ENCODE assay signal across 28 cellular contexts in the genomic region with DNA sequence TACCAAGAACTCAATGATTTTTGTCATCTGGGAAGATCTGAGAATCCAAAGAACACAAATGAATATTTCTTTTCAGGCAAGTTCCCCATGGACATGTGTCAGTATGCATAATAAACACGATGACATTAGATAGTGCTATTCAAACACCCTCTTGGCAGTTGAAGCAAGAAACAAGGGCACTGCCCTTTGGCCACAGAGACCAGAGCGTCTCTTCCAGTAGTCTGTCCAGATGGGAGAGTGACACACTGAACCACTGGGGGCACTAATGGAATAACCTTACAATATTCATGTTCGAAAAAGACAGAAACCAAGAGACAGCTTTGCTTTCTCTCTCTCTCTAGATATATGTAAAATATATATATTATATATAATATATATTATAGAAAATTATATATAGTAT.
DNase-seq lines count a peak whose midpoint lies in the region; ATAC-seq, FAIRE-seq and TF ChIP-seq lines count a peak whose summit lies in the region.
"Had no signal": no experiment of that assay in that cellular context is flagged by ENCODE, and none has a peak within 500 bp of the region (broad histone marks: within the 10 kb centered on the region; RNA-seq: fewer than 3 reads in every experiment).

No MANE protein-coding gene starts in this region.

- intact Hi-C loops in Caco-2 (cut with micrococcal nuclease; ENCODE audit: unreplicated experiment): no loop called here
- intact Hi-C loops in CD8-positive, alpha-beta T cell (cut with DNase I, micrococcal nuclease): no loop called here

- H2BK5ac ChIP-seq in H1 (ENCODE audit: low read depth, low read length): no peak overlapping the region

- H3K9me3 ChIP-seq in Caco-2: no peaks in the 10 kb centered on the region
- no peaks in the 10 kb centered on the region for H3K9me3 ChIP-seq in H1 (ENCODE audit: insufficient read depth in 2 of 2, low read depth in 1 of 2, low read length in 1 of 2)
- no peaks in the 10 kb centered on the region for H3K9me3 ChIP-seq in CD8-positive, alpha-beta T cell (ENCODE audit: low read length)
- H3K9me3 ChIP-seq: Peyer's patch, prostate gland had no signal

- peak; percentile 12 to 14; a peak in 2 of 4 replicates for TF ChIP-seq RAD21 in H1 (IDR thresholded peaks at IDR 0.05 in 1 of 2, conservative IDR thresholded peaks at IDR 0.05 in 1 of 2; ENCODE audit: low read depth in 2 of 2, low read length in 2 of 2)

- no peak overlapping the region for H3K9ac ChIP-seq in H1 (replicated peaks in 1 of 4; ENCODE audit: extremely low read depth in 1 of 4, low read depth in 3 of 4, low read length in 3 of 4)

- H3K27me3 ChIP-seq in Caco-2 (replicated peaks; ENCODE audit: control insufficient read depth, insufficient read depth, low read length) (no peaks in the 10 kb centered on the region), H1 (replicated peaks in 1 of 4; ENCODE audit: control insufficient read depth in 3 of 4, extremely low read depth in 1 of 4, insufficient read depth in 3 of 4, low read length in 3 of 4) (no peaks in the 10 kb centered on the region)
- H3K27me3 ChIP-seq in CD8-positive, alpha-beta T cell (ENCODE audit: insufficient read depth, low read length): no peaks in the 10 kb centered on the region
- H3K27me3 ChIP-seq: foreskin keratinocyte, Peyer's patch had no signal

- no peaks in the 10 kb centered on the region for H3K79me1 ChIP-seq in H1 (ENCODE audit: low read depth, low read length)

- H4K8ac ChIP-seq in H1 (ENCODE audit: extremely low read depth, insufficient read depth, low read length): no peak overlapping the region

- peaks cover 10% of the 10 kb centered on the region for H3K9me3 Mint-ChIP-seq in Caco-2 (ENCODE audit: unreplicated experiment)
- peaks cover 6% of the 10 kb centered on the region for H3K9me3 Mint-ChIP-seq in neural crest cell
- no peaks in the 10 kb centered on the region for H3K9me3 Mint-ChIP-seq in CD8-positive, alpha-beta T cell
- H3K9me3 Mint-ChIP-seq in activated naive CD4-positive, alpha-beta T cell treated with anti-CD3 and anti-CD28 coated beads, Interleukin-2, amount 50 U/mL, for 72 hours: no peaks in the 10 kb centered on the region
- H3K9me3 Mint-ChIP-seq: CD4-positive, alpha-beta T cell; IgD-negative memory B cell; stimulated activated naive CD8-positive, alpha-beta T cell treated with anti-CD3 and anti-CD28 coated beads, Interleukin-15, amount 100 ng/mL, for 72 hours; type B pancreatic cell had no signal

- no peaks in the 10 kb centered on the region for H3K23me2 ChIP-seq in H1 (ENCODE audit: low read depth, low read length)

- H3K4ac ChIP-seq in H1 (replicated peaks; ENCODE audit: insufficient read length, low read depth, low read length): no peak overlapping the region

- CTCF ChIA-PET in Caco-2 (lab: Charles Lee): no interaction called here
- CTCF ChIA-PET in H1 (lab: Charles Lee; ENCODE audit: partially characterized antibody): no interaction called here
- CTCF ChIA-PET in CD8-positive, alpha-beta T cell (lab: Charles Lee): no interaction called here

- H3K4me3 Mint-ChIP-seq in Caco-2 (ENCODE audit: unreplicated experiment) (no peak overlapping the region), neural crest cell (no peak overlapping the region)
- no peak overlapping the region for H3K4me3 Mint-ChIP-seq in CD8-positive, alpha-beta T cell
- H3K4me3 Mint-ChIP-seq: activated T-cell treated with anti-CD3 and anti-CD28 coated beads, Interleukin-2, amount 50 U/mL, for 4 hours; CD4-positive, alpha-beta T cell; central memory CD8-positive, alpha-beta T cell; IgD-negative memory B cell; naive thymus-derived CD4-positive, alpha-beta T cell; stimulated activated naive CD8-positive, alpha-beta T cell treated with anti-CD3 and anti-CD28 coated beads, Interleukin-15, amount 100 ng/mL, for 72 hours; type B pancreatic cell had no signal

- H2BK120ac ChIP-seq in H1 (replicated peaks; ENCODE audit: low read depth, low read length): no peak overlapping the region

- no peak for TF ChIP-seq POLR2A in H1 (IDR thresholded peaks at IDR 0.05; ENCODE audit: control extremely low read depth in 1 of 2, low read depth in 2 of 2, low read length in 2 of 2)

- no peak overlapping the region for H3K14ac ChIP-seq in H1 (ENCODE audit: insufficient read length)

- DNase-seq in Caco-2 (peak; percentile 38 to 46), KBM-7 (peak; percentile 2), H1 (ENCODE audit: low read depth in 1 of 2, low spot score in 2 of 2) (no peak), neural crest cell (ENCODE audit: low read depth, low spot score) (no peak)
- DNase-seq in CD8-positive, alpha-beta T cell: no peak
- no peak for DNase-seq in activated naive CD4-positive, alpha-beta T cell treated with anti-CD3 and anti-CD28 coated beads, Interleukin-2, amount 50 U/mL, for 72 hours (ENCODE audit: low spot score in 2 of 2)
- no peak for DNase-seq in stimulated activated naive CD8-positive, alpha-beta T cell treated with anti-CD3 and anti-CD28 coated beads, Interleukin-15, Interleukin-2, amounts not matched to agents 100 U/mL and 50 U/mL, for 24 hours
- DNase-seq: activated CD4-positive, alpha-beta T cell treated with anti-CD3 and anti-CD28 coated beads for 1 hour; activated naive CD4-positive, alpha-beta T cell treated with anti-CD3 and anti-CD28 coated beads, Interleukin-2, amount 50 U/mL, for 16 hours; activated T-cell treated with anti-CD3 and anti-CD28 coated beads, Interleukin-2, amount 50 U/mL, for 4 hours; aorta; CD4-positive, alpha-beta T cell; DMS79 treated with DMSO at 0.1 percent for 48 hours; erythroblast; foreskin keratinocyte; mesendoderm; MM.1S; naive thymus-derived CD4-positive, alpha-beta T cell; NCI-H748 treated with DMSO at 0.1 percent for 48 hours; Peyer's patch; stimulated activated CD4-positive, alpha-beta T cell treated with anti-CD3 and anti-CD28 coated beads, Interleukin-4, amount 100 ng/mL, for 24 hours; stimulated activated naive CD8-positive, alpha-beta T cell treated with anti-CD3 and anti-CD28 coated beads, Interleukin-15, amount 100 ng/mL, for 72 hours had no signal

- H3K4me1 Mint-ChIP-seq in Caco-2 (ENCODE audit: low read depth, unreplicated experiment) (peaks cover 13% of the 10 kb centered on the region), neural crest cell (peaks cover 4% of the 10 kb centered on the region)
- H3K4me1 Mint-ChIP-seq in CD8-positive, alpha-beta T cell (ENCODE audit: low read depth): no peaks in the 10 kb centered on the region
- H3K4me1 Mint-ChIP-seq: central memory CD8-positive, alpha-beta T cell; IgD-negative memory B cell; naive thymus-derived CD4-positive, alpha-beta T cell; stimulated activated naive CD8-positive, alpha-beta T cell treated with anti-CD3 and anti-CD28 coated beads, Interleukin-15, amount 100 ng/mL, for 72 hours had no signal

- TF ChIP-seq CTCF in Caco-2 (IDR thresholded peaks at IDR 0.05; ENCODE audit: insufficient read depth in 1 of 2, low read depth in 1 of 2, low read length in 1 of 2, severe bottlenecking in 1 of 2, unreplicated experiment in 1 of 2) (peak in 1 of 2 experiments; percentile 44), H1 (IDR thresholded peaks at IDR 0.05; ENCODE audit: control extremely low read depth in 1 of 3, insufficient read depth in 1 of 3, low read depth in 1 of 3, low read length in 3 of 3) (peak in 1 of 3 experiments; percentile 15; a peak in 2 of 4 replicates), neural crest cell (conservative IDR thresholded peaks at IDR 0.05) (peak; percentile 43)
- no peak for TF ChIP-seq CTCF in CD8-positive, alpha-beta T cell (IDR thresholded peaks at IDR 0.05)

- no peak overlapping the region for H2AK5ac ChIP-seq in H1 (ENCODE audit: low read depth, low read length)

- H3K36me3 ChIP-seq in Caco-2 (ENCODE audit: control insufficient read depth, insufficient read depth, low read length): no peaks in the 10 kb centered on the region
- no peaks in the 10 kb centered on the region for H3K36me3 ChIP-seq in H1 (ENCODE audit: control insufficient read depth in 2 of 4, insufficient read depth in 4 of 4, low read length in 3 of 4)
- no peaks in the 10 kb centered on the region for H3K36me3 ChIP-seq in CD8-positive, alpha-beta T cell (ENCODE audit: insufficient read depth, low read length)
- H3K36me3 ChIP-seq: Peyer's patch, prostate gland had no signal

- H3K27ac Mint-ChIP-seq in Caco-2 (ENCODE audit: unreplicated experiment) (no peak overlapping the region), neural crest cell (ENCODE audit: unreplicated experiment) (no peak overlapping the region)
- H3K27ac Mint-ChIP-seq in CD8-positive, alpha-beta T cell: no peak overlapping the region
- H3K27ac Mint-ChIP-seq in activated naive CD4-positive, alpha-beta T cell treated with anti-CD3 and anti-CD28 coated beads, Interleukin-2, amount 50 U/mL, for 72 hours: no peak overlapping the region
- H3K27ac Mint-ChIP-seq: CD4-positive, alpha-beta T cell; IgD-negative memory B cell; naive thymus-derived CD4-positive, alpha-beta T cell; stimulated activated naive CD8-positive, alpha-beta T cell treated with anti-CD3 and anti-CD28 coated beads, Interleukin-15, amount 100 ng/mL, for 72 hours; type B pancreatic cell had no signal

- no peaks in the 10 kb centered on the region for H3K79me2 ChIP-seq in H1 (ENCODE audit: control insufficient read depth in 1 of 2, insufficient read depth in 2 of 2, low read length in 2 of 2)

- H3K27ac ChIP-seq in H1 (ENCODE audit: low read depth, low read length): no peak overlapping the region
- H3K27ac ChIP-seq in CD8-positive, alpha-beta T cell (ENCODE audit: low read depth, low read length): no peak overlapping the region
- H3K27ac ChIP-seq: foreskin keratinocyte, Peyer's patch, prostate gland had no signal

- H3K18ac ChIP-seq in H1 (ENCODE audit: extremely low read depth, low read length): no peak overlapping the region

- H2AFZ ChIP-seq in H1 (ENCODE audit: low read length): no peak overlapping the region

- H2BK20ac ChIP-seq in H1 (ENCODE audit: low read length): no peak overlapping the region

- no peak overlapping the region for H4K91ac ChIP-seq in H1 (replicated peaks; ENCODE audit: insufficient read length, low read length)

- no peak for TF ChIP-seq EP300 in H1 (IDR thresholded peaks at IDR 0.05; ENCODE audit: borderline replicate concordance in 1 of 2, low read depth in 2 of 2, low read length in 2 of 2)

- H4K5ac ChIP-seq in H1 (ENCODE audit: insufficient read length, low read depth, low read length): no peak overlapping the region

- H3K4me1 ChIP-seq in Caco-2 (peaks cover 13% of the 10 kb centered on the region), H1 (replicated peaks in 1 of 4; ENCODE audit: control insufficient read depth in 3 of 4, insufficient read depth in 4 of 4, low read length in 3 of 4) (no peaks in the 10 kb centered on the region)
- H3K4me1 ChIP-seq in CD8-positive, alpha-beta T cell (ENCODE audit: insufficient read depth, low read length): no peaks in the 10 kb centered on the region
- H3K4me1 ChIP-seq: foreskin keratinocyte, Peyer's patch, prostate gland had no signal

- ATAC-seq in CD8-positive, alpha-beta T cell: no peak
- no peak for ATAC-seq in activated naive CD4-positive, alpha-beta T cell treated with anti-CD3 and anti-CD28 coated beads, Interleukin-2, amount 50 U/mL, for 72 hours
- ATAC-seq in GM18909 (IDR thresholded peaks at IDR 0.05; ENCODE audit: poor library complexity, unreplicated experiment): no peak
- ATAC-seq in stimulated activated naive CD8-positive, alpha-beta T cell treated with anti-CD3 and anti-CD28 coated beads, Interleukin-15, Interleukin-2, amounts not matched to agents 100 U/mL and 50 U/mL, for 24 hours: no peak
- ATAC-seq: activated T-cell treated with anti-CD3 and anti-CD28 coated beads, Interleukin-2, amount 50 U/mL, for 4 hours; foreskin keratinocyte; HCT116; naive thymus-derived CD4-positive, alpha-beta T cell; stimulated activated naive CD8-positive, alpha-beta T cell treated with anti-CD3 and anti-CD28 coated beads, Interleukin-15, amount 100 ng/mL, for 72 hours had no signal

- H2BK15ac ChIP-seq in H1 (ENCODE audit: low read length): no peak overlapping the region

- H3K23ac ChIP-seq in H1 (ENCODE audit: insufficient read length): no peak overlapping the region

- 90% methylated on average over 3 of the region's 3 CpGs; no CpG with 5 or more reads in 1 of the 2 experiments for WGBS in H1 (ENCODE audit: extremely low coverage in 1 of 2, insufficient coverage in 1 of 2, insufficient read length in 1 of 2, insufficient replicate concordance in 2 of 2, low coverage in 1 of 2, low lambda C conversion rate in 2 of 2, missing lambda C conversion rate in 1 of 2), 2 experiments

- H3K27me3 Mint-ChIP-seq in Caco-2 (ENCODE audit: insufficient read depth, unreplicated experiment) (no peaks in the 10 kb centered on the region), neural crest cell (ENCODE audit: low read depth) (no peaks in the 10 kb centered on the region)
- no peaks in the 10 kb centered on the region for H3K27me3 Mint-ChIP-seq in CD8-positive, alpha-beta T cell (ENCODE audit: low read depth)
- H3K27me3 Mint-ChIP-seq: CD4-positive, alpha-beta T cell; central memory CD8-positive, alpha-beta T cell; IgD-negative memory B cell; naive thymus-derived CD4-positive, alpha-beta T cell; stimulated activated naive CD8-positive, alpha-beta T cell treated with anti-CD3 and anti-CD28 coated beads, Interleukin-15, amount 100 ng/mL, for 72 hours; type B pancreatic cell had no signal

- POLR2A ChIA-PET in Caco-2 (lab: Charles Lee) (no interaction called here), H1 (lab: Charles Lee; ENCODE audit: partially characterized antibody) (no interaction called here)
- POLR2A ChIA-PET in CD8-positive, alpha-beta T cell (lab: Charles Lee): no interaction called here

- H3K4me3 ChIP-seq in Caco-2 (ENCODE audit: low read depth, low read length) (no peak overlapping the region), H1 (ENCODE audit: extremely low read depth in 1 of 4, insufficient read depth in 2 of 4, low read depth in 3 of 4, low read length in 4 of 4) (no peak overlapping the region)
- no peak overlapping the region for H3K4me3 ChIP-seq in CD8-positive, alpha-beta T cell (ENCODE audit: low read depth, low read length)
- H3K4me3 ChIP-seq: Peyer's patch, prostate gland had no signal

- BruUV-seq in Caco-2 (replicated peaks; lab: Mats Ljungman, UMichigan): no TSS peak

- H3K4me2 ChIP-seq in H1 (ENCODE audit: insufficient read depth in 1 of 2, low read depth in 2 of 2, low read length in 2 of 2): no peak overlapping the region

- H3K56ac ChIP-seq in H1 (replicated peaks; ENCODE audit: insufficient read length, low read depth, low read length): no peak overlapping the region

- no peak overlapping the region for H2BK12ac ChIP-seq in H1 (ENCODE audit: low read depth, low read length)

- in situ Hi-C loops in KBM-7 (cut with MboI; ENCODE audit: low pct_unique_long_range_greater_than_20kb, low sequenced_read_pairs): no loop called here

- peaks cover 4% of the 10 kb centered on the region for H3K36me3 Mint-ChIP-seq in Caco-2 (ENCODE audit: insufficient read depth, unreplicated experiment)
- H3K36me3 Mint-ChIP-seq in neural crest cell (ENCODE audit: low read depth): peaks cover 2% of the 10 kb centered on the region
- H3K36me3 Mint-ChIP-seq in CD8-positive, alpha-beta T cell: no peaks in the 10 kb centered on the region
- H3K36me3 Mint-ChIP-seq in activated naive CD4-positive, alpha-beta T cell treated with anti-CD3 and anti-CD28 coated beads, Interleukin-2, amount 50 U/mL, for 72 hours: no peaks in the 10 kb centered on the region
- H3K36me3 Mint-ChIP-seq: IgD-negative memory B cell; naive thymus-derived CD4-positive, alpha-beta T cell; type B pancreatic cell had no signal

- no peak for FAIRE-seq in H1 (lab: Jason Lieb, UNC)

- no peaks in the 10 kb centered on the region for H4K20me1 ChIP-seq in H1 (replicated peaks in 1 of 2; ENCODE audit: control insufficient read depth in 1 of 2, insufficient read depth in 2 of 2, low read length in 2 of 2)

Comparison
In these comparisons a context has a peak if more than half of its experiments do, and no peak if none do; other contexts are left out.
1. DNase-seq: peak in Caco-2 (2 of 2) and KBM-7 (single experiment); none in H1 (0 of 2), neural crest cell (single experiment), CD8-positive, alpha-beta T cell (0 of 7), activated naive CD4-positive, alpha-beta T cell treated with anti-CD3 and anti-CD28 coated beads, Interleukin-2, amount 50 U/mL, for 72 hours (0 of 2) and stimulated activated naive CD8-positive, alpha-beta T cell treated with anti-CD3 and anti-CD28 coated beads, Interleukin-15, Interleukin-2, amounts not matched to agents 100 U/mL and 50 U/mL, for 24 hours (single experiment).